1 cellular context compared by ENCODE assay signal in the genomic region with DNA sequence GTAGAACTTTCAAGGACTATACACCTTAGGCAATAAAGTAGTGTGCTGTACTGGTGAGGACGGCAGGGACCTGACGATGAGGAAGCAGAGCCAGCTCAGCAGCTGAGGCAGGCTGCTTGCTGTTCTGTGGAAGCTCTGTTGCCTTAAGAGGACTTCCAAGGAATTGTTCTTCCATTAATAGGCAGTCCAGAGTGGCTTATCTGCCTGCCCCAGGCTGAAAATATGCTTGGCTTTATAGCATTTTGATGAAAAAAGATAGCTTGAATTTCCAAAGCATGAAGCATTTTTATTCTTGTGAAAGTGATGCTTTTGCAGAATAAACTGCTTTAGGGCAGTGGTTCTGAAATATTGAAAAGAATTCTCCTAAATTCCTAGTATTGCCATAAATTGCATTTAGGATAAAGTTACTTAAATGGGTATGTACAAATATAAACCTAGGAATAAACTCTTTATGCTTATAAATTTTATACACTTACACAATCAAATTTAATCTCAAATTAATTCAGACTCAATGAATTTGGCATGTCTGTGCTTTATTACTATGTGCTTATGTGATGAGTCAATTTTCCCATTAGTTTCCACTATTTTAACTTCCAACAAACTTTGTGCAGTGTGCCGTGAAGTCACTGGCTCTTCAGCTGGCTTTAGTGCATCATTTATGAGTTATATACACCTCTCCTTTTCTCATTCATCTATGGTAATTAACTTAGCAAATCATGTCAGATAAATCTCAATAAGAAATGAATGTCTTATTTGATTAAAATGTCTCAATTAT.
TF ChIP-seq lines count a peak whose summit lies in the region.

No MANE protein-coding gene starts in this region.

TF ChIP-seq in SK-N-SH treated with all-trans-retinoic acid at 6 μM for 48 hours, 23 proteins besides CTCF, POLR2A, EP300 and RAD21:
- TF ChIP-seq ZFP30 (CRISPR knock-in tag; IDR thresholded peaks at IDR 0.05): no peak
- TF ChIP-seq ARNTL (CRISPR knock-in tag; IDR thresholded peaks at IDR 0.05; ENCODE audit: borderline replicate concordance, low read depth): no peak
- TF ChIP-seq TCF4 (CRISPR knock-in tag; IDR thresholded peaks at IDR 0.05; ENCODE audit: borderline replicate concordance): peak; percentile 15; the same call in 1 of the 2 replicates
- TF ChIP-seq SNAI2 (CRISPR knock-in tag; IDR thresholded peaks at IDR 0.05): no peak
